1 cellular context compared by ENCODE assay signal in genomic region chr4:122131562-122132157, GRCh38.
TF ChIP-seq lines count a peak whose summit lies in the region.

No MANE protein-coding gene starts in this region.

TF ChIP-seq in K562, 482 proteins besides CTCF, POLR2A, EP300 and RAD21 (continued from another document):
- TF ChIP-seq, protein P1, sequence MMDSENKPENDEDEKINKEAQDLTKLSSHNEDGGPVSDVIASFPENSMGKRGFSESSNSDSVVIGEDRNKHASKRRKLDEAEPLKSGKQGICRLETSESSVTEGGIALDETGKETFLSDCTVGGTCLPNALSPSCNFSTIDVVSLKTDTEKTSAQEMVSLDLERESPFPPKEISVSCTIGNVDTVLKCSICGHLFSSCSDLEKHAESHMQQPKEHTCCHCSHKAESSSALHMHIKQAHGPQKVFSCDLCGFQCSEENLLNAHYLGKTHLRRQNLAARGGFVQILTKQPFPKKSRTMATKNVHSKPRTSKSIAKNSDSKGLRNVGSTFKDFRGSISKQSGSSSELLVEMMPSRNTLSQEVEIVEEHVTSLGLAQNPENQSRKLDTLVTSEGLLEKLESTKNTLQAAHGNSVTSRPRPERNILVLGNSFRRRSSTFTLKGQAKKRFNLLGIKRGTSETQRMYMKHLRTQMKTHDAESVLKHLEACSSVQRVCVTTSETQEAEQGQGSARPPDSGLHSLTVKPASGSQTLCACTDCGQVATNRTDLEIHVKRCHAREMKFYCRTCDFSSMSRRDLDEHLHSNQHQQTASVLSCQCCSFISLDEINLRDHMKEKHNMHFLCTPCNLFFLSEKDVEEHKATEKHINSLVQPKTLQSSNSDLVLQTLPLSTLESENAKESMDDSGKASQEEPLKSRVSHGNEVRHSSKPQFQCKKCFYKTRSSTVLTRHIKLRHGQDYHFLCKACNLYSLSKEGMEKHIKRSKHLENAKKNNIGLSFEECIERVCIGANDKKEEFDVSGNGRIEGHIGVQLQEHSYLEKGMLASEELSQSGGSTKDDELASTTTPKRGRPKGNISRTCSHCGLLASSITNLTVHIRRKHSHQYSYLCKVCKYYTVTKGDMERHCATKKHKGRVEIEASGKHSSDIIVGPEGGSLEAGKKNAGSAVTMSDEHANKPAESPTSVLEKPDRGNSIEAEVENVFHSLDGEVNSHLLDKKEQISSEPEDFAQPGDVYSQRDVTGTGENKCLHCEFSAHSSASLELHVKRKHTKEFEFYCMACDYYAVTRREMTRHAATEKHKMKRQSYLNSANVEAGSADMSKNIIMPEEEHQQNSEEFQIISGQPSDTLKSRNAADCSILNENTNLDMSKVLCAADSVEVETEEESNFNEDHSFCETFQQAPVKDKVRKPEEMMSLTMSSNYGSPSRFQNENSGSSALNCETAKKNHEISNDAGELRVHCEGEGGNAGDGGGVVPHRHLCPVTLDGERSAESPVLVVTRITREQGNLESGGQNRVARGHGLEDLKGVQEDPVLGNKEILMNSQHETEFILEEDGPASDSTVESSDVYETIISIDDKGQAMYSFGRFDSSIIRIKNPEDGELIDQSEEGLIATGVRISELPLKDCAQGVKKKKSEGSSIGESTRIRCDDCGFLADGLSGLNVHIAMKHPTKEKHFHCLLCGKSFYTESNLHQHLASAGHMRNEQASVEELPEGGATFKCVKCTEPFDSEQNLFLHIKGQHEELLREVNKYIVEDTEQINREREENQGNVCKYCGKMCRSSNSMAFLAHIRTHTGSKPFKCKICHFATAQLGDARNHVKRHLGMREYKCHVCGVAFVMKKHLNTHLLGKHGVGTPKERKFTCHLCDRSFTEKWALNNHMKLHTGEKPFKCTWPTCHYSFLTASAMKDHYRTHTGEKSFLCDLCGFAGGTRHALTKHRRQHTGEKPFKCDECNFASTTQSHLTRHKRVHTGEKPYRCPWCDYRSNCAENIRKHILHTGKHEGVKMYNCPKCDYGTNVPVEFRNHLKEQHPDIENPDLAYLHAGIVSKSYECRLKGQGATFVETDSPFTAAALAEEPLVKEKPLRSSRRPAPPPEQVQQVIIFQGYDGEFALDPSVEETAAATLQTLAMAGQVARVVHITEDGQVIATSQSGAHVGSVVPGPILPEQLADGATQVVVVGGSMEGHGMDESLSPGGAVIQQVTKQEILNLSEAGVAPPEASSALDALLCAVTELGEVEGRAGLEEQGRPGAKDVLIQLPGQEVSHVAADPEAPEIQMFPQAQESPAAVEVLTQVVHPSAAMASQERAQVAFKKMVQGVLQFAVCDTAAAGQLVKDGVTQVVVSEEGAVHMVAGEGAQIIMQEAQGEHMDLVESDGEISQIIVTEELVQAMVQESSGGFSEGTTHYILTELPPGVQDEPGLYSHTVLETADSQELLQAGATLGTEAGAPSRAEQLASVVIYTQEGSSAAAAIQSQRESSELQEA (IDR thresholded peaks at IDR 0.05; ENCODE audit: low read depth), result no peak
- TF ChIP-seq LEF1 (IDR thresholded peaks at IDR 0.05) (no peak), PCBP1 (IDR thresholded peaks at IDR 0.05; ENCODE audit: low read depth, low read length, poor library complexity, severe bottlenecking) (no peak), WHSC1 (IDR thresholded peaks at IDR 0.05; ENCODE audit: low read length) (no peak), KAT2B (IDR thresholded peaks at IDR 0.05; ENCODE audit: low read depth, low read length) (no peak), ETV6 (IDR thresholded peaks at IDR 0.05; ENCODE audit: borderline replicate concordance in 1 of 2, low read depth in 2 of 2, low read length in 1 of 2) (no peak), ETV6 (CRISPR knock-in tag; IDR thresholded peaks at IDR 0.05; ENCODE audit: borderline replicate concordance) (no peak)
